In genomic region chr9:33220681-33221567, GRCh38 we compare ENCODE assay signal across 13 cellular contexts. TPM values are rescaled to one million over a fixed set of nuclear protein-coding genes. Genes with fewer than 3 reads are reported as not detected.
DNase-seq lines count a peak whose midpoint lies in the region; ATAC-seq and TF ChIP-seq lines count a peak whose summit lies in the region.
"Had no signal": no experiment of that assay in that cellular context is flagged by ENCODE, and none has a peak within 500 bp of the region (broad histone marks: within the 10 kb centered on the region; RNA-seq: fewer than 3 reads in every experiment).

No MANE protein-coding gene starts in this region.

- no peaks in the 10 kb centered on the region for H3K27me3 ChIP-seq in neutrophil

- no peaks in the 10 kb centered on the region for H3K36me3 ChIP-seq in neutrophil

- H3K9me3 ChIP-seq in neutrophil: no peaks in the 10 kb centered on the region

- H3K27ac Mint-ChIP-seq in dendritic cell treated with granulocyte-macrophage colony-stimulating factor and Interleukin-4, amounts not matched to agents 40 ng/mL and 50 ng/mL, for 4 days: peak overlapping the region; percentile 89
- H3K27ac Mint-ChIP-seq in activated T-helper 17 cell treated with anti-CD3 and anti-CD28 coated beads, Interleukin-2, amount 50 U/mL, for 72 hours: no peak overlapping the region

- peak; percentile 46 for ATAC-seq in GM21447 (IDR thresholded peaks at IDR 0.05; ENCODE audit: unreplicated experiment)
- ATAC-seq in activated T-helper 17 cell treated with anti-CD3 and anti-CD28 coated beads, Interleukin-2, amount 50 U/mL, for 72 hours (replicated peaks): no peak

- no peak overlapping the region for H3K4me3 Mint-ChIP-seq in dendritic cell treated with granulocyte-macrophage colony-stimulating factor and Interleukin-4, amounts not matched to agents 40 ng/mL and 50 ng/mL, for 4 days
- no peak overlapping the region for H3K4me3 Mint-ChIP-seq in activated T-helper 17 cell treated with anti-CD3 and anti-CD28 coated beads, Interleukin-2, amount 50 U/mL, for 72 hours

- H3K36me3 Mint-ChIP-seq in dendritic cell treated with granulocyte-macrophage colony-stimulating factor and Interleukin-4, amounts not matched to agents 40 ng/mL and 50 ng/mL, for 4 days (ENCODE audit: low read depth): no peaks in the 10 kb centered on the region
- no peaks in the 10 kb centered on the region for H3K36me3 Mint-ChIP-seq in activated T-helper 17 cell treated with anti-CD3 and anti-CD28 coated beads, Interleukin-2, amount 50 U/mL, for 72 hours (ENCODE audit: low read depth)

- peak; percentile 77 for DNase-seq in Jurkat, Clone E6-1 (ENCODE audit: low read depth, low spot score)
- DNase-seq in stimulated activated CD4-positive, alpha-beta T cell treated with anti-CD3 and anti-CD28 coated beads, Interleukin-2, amount 100 ng/mL, for 24 hours: no peak
- DNase-seq in NCI-H2107 treated with DMSO at 0.1 percent for 48 hours (lab: John Stamatoyannopoulos, UW; ENCODE audit: unreplicated experiment): no peak
- DNase-seq: NCI-H1417 treated with DMSO at 0.1 percent for 48 hours; stimulated activated CD4-positive, alpha-beta T cell treated with anti-CD3 and anti-CD28 coated beads, Interleukin-4, amount 100 ng/mL, for 1 hour had no signal

- H3K4me1 ChIP-seq in neutrophil (ENCODE audit: control insufficient read depth in 1 of 2, insufficient read depth in 1 of 2, low read depth in 1 of 2, low read length in 1 of 2): peaks cover 16 to 19% of the 10 kb centered on the region in 2 experiments
- H3K4me1 ChIP-seq: parathyroid adenoma had no signal

- no peaks in the 10 kb centered on the region for H3K27me3 Mint-ChIP-seq in dendritic cell treated with granulocyte-macrophage colony-stimulating factor and Interleukin-4, amounts not matched to agents 40 ng/mL and 50 ng/mL, for 4 days
- H3K27me3 Mint-ChIP-seq in activated T-helper 17 cell treated with anti-CD3 and anti-CD28 coated beads, Interleukin-2, amount 50 U/mL, for 72 hours: peaks cover 3% of the 10 kb centered on the region

- H3K27ac ChIP-seq in neutrophil: peak overlapping the region; percentile 73
- H3K27ac ChIP-seq: parathyroid adenoma had no signal

- no peaks in the 10 kb centered on the region for H3K9me3 Mint-ChIP-seq in dendritic cell treated with granulocyte-macrophage colony-stimulating factor and Interleukin-4, amounts not matched to agents 40 ng/mL and 50 ng/mL, for 4 days
- no peaks in the 10 kb centered on the region for H3K9me3 Mint-ChIP-seq in activated T-helper 17 cell treated with anti-CD3 and anti-CD28 coated beads, Interleukin-2, amount 50 U/mL, for 72 hours

- peak; percentile 37 for TF ChIP-seq CTCF in neutrophil (IDR thresholded peaks at IDR 0.05)

- H3K4me1 Mint-ChIP-seq in dendritic cell treated with granulocyte-macrophage colony-stimulating factor and Interleukin-4, amounts not matched to agents 40 ng/mL and 50 ng/mL, for 4 days (ENCODE audit: low read depth): peaks cover 35% of the 10 kb centered on the region
- H3K4me1 Mint-ChIP-seq in activated T-helper 17 cell treated with anti-CD3 and anti-CD28 coated beads, Interleukin-2, amount 50 U/mL, for 72 hours: peaks cover 8% of the 10 kb centered on the region

- peak overlapping the region; percentile 9; the same call in 1 of the 2 replicates for H3K4me3 ChIP-seq in Jurkat, Clone E6-1 (ENCODE audit: low read length)
- no peak overlapping the region for H3K4me3 ChIP-seq in neutrophil (ENCODE audit: low read depth in 1 of 2, low read length in 1 of 2)
- H3K4me3 ChIP-seq: lung had no signal

- intact Hi-C loops in dendritic cell treated with granulocyte-macrophage colony-stimulating factor and Interleukin-4, amounts not matched to agents 40 ng/mL and 50 ng/mL, for 4 days (cut with micrococcal nuclease): no loop called here

RNA-seq across cellular contexts. Expression of gene SPINK4, which starts 19.0 kb away (rescaled TPM):
- polyA plus RNA-seq in Jurkat, Clone E6-1 (2012; ENCODE audit: insufficient read depth, insufficient read length): not detected
- total RNA-seq in activated T-helper 17 cell treated with anti-CD3 and anti-CD28 coated beads, Interleukin-2, amount 50 U/mL, for 72 hours: not detected
- total RNA-seq: glomerular endothelial cell; lung; T-helper 2 cell treated with Interferon-gamma antibody and Interleukin-4, amounts not matched to agents 100 ng/mL and 5 ng/mL, for 36 hours had no signal
- polyA plus RNA-seq: lung had no signal

RNA-seq across cellular contexts. Expression of gene BAG1, which starts 43.6 kb away (rescaled TPM):
- polyA plus RNA-seq in Jurkat, Clone E6-1 (2012; ENCODE audit: insufficient read depth, insufficient read length): 91.6 TPM
- total RNA-seq in activated T-helper 17 cell treated with anti-CD3 and anti-CD28 coated beads, Interleukin-2, amount 50 U/mL, for 72 hours: 10 to 100 TPM; 41.2 to 95.2 TPM

RNA-seq across cellular contexts. Expression of gene CHMP5, which starts 43.9 kb away (rescaled TPM):
- 92.7 TPM for polyA plus RNA-seq in Jurkat, Clone E6-1 (2012; ENCODE audit: insufficient read depth, insufficient read length)
- total RNA-seq in activated T-helper 17 cell treated with anti-CD3 and anti-CD28 coated beads, Interleukin-2, amount 50 U/mL, for 72 hours: 10 to 100 TPM; 54.7 to 70.0 TPM

RNA-seq across cellular contexts. Expression of gene B4GALT1, which starts 53.8 kb away (rescaled TPM):
- polyA plus RNA-seq in Jurkat, Clone E6-1 (2012; ENCODE audit: insufficient read depth, insufficient read length): 15.4 TPM
- 10 to 100 TPM; 45.4 to 57.9 TPM for total RNA-seq in activated T-helper 17 cell treated with anti-CD3 and anti-CD28 coated beads, Interleukin-2, amount 50 U/mL, for 72 hours
